Comparison of ENCODE assay signal across 1 cellular context in genomic region chr6:152982768-152983636, GRCh38.
TF ChIP-seq lines count a peak whose summit lies in the region.

TSS of gene FBXO5 (minus strand) at chr6:152983041. CDS start at chr6:152982959, 82 bp downstream.

TF ChIP-seq in H1, 55 proteins besides CTCF, POLR2A, EP300 and RAD21 (continued from another document):
- TF ChIP-seq USF2 (IDR thresholded peaks at IDR 0.05; ENCODE audit: low read length) (no peak), SP4 (IDR thresholded peaks at IDR 0.05; ENCODE audit: low read length) (peak; percentile 73), ATF3 (IDR thresholded peaks at IDR 0.05; ENCODE audit: insufficient read depth, low read depth, low read length) (no peak), SP1 (IDR thresholded peaks at IDR 0.05; ENCODE audit: low read depth, low read length) (peak; percentile 97), HDAC2 (IDR thresholded peaks at IDR 0.05; ENCODE audit: borderline replicate concordance in 1 of 2, low read depth in 2 of 2, low read length in 2 of 2) (peak; percentile 85 to 99; a peak in 3 of 4 replicates), RBBP5 (IDR thresholded peaks at IDR 0.05; ENCODE audit: borderline replicate concordance, low read depth, low read length) (peak; percentile 89; the same call in 1 of the 2 replicates), POLR2AphosphoS5 (IDR thresholded peaks at IDR 0.05; ENCODE audit: low read depth, low read length) (peak; percentile 84), FOSL1 (IDR thresholded peaks at IDR 0.05; ENCODE audit: insufficient read depth, low read depth, low read length) (no peak), CREB1 (IDR thresholded peaks at IDR 0.05) (no peak; the same call in none of the 2 replicates), HDAC6 (IDR thresholded peaks at IDR 0.05; ENCODE audit: low read depth, low read length) (no peak), CHD1 (IDR thresholded peaks at IDR 0.05; ENCODE audit: low read depth, low read length) (0 out of 2 replicates have a peak, but pooled peaks have one; percentile 24), MAFK (IDR thresholded peaks at IDR 0.05; ENCODE audit: low read depth, low read length) (no peak), SIN3A (conservative IDR thresholded peaks at IDR 0.05 in 1 of 2, IDR thresholded peaks at IDR 0.05 in 1 of 2; ENCODE audit: low read depth in 1 of 2, low read length in 2 of 2) (peak; percentile 97 to 99), MAX (IDR thresholded peaks at IDR 0.05) (peak; percentile 87), PHF8 (conservative IDR thresholded peaks at IDR 0.05; ENCODE audit: low read depth, low read length) (peak; percentile 91; the same call in 1 of the 2 replicates), CHD2 (IDR thresholded peaks at IDR 0.05; ENCODE audit: low read length) (peak; percentile 84), NRF1 (IDR thresholded peaks at IDR 0.05; ENCODE audit: low read depth, low read length) (no peak; the same call in 1 of the 2 replicates), TAF7 (optimal IDR thresholded peaks at IDR 0.05; ENCODE audit: borderline replicate concordance, low read depth, low read length) (peak; percentile 84), KDM4A (IDR thresholded peaks at IDR 0.05; ENCODE audit: low read depth, low read length, severe bottlenecking) (peak; percentile 44), BACH1 (IDR thresholded peaks at IDR 0.05; ENCODE audit: low read length) (0 out of 2 replicates have a peak, but pooled peaks have one; percentile 9), POU5F1 (IDR thresholded peaks at IDR 0.05; ENCODE audit: low read depth, low read length) (no peak), CBX5 (IDR thresholded peaks at IDR 0.05; ENCODE audit: low read depth, low read length) (no peak), JUND (IDR thresholded peaks at IDR 0.05; ENCODE audit: low read length) (no peak), CTBP2 (IDR thresholded peaks at IDR 0.05; ENCODE audit: borderline replicate concordance, insufficient read depth, insufficient read length, low read length) (no peak), EGR1 (IDR thresholded peaks at IDR 0.05; ENCODE audit: borderline replicate concordance, low read depth, low read length) (no peak), TBP (IDR thresholded peaks at IDR 0.05; ENCODE audit: low read depth, low read length) (peak; percentile 91), EZH2 (IDR thresholded peaks at IDR 0.05; ENCODE audit: low read depth, low read length, severe bottlenecking) (no peak), GTF2F1 (IDR thresholded peaks at IDR 0.05; ENCODE audit: borderline replicate concordance, low read depth, low read length) (0 out of 2 replicates have a peak, but pooled peaks have one; percentile 46), JUN (IDR thresholded peaks at IDR 0.05; ENCODE audit: low read depth, low read length) (no peak)
- TF ChIP-seq, protein P1, sequence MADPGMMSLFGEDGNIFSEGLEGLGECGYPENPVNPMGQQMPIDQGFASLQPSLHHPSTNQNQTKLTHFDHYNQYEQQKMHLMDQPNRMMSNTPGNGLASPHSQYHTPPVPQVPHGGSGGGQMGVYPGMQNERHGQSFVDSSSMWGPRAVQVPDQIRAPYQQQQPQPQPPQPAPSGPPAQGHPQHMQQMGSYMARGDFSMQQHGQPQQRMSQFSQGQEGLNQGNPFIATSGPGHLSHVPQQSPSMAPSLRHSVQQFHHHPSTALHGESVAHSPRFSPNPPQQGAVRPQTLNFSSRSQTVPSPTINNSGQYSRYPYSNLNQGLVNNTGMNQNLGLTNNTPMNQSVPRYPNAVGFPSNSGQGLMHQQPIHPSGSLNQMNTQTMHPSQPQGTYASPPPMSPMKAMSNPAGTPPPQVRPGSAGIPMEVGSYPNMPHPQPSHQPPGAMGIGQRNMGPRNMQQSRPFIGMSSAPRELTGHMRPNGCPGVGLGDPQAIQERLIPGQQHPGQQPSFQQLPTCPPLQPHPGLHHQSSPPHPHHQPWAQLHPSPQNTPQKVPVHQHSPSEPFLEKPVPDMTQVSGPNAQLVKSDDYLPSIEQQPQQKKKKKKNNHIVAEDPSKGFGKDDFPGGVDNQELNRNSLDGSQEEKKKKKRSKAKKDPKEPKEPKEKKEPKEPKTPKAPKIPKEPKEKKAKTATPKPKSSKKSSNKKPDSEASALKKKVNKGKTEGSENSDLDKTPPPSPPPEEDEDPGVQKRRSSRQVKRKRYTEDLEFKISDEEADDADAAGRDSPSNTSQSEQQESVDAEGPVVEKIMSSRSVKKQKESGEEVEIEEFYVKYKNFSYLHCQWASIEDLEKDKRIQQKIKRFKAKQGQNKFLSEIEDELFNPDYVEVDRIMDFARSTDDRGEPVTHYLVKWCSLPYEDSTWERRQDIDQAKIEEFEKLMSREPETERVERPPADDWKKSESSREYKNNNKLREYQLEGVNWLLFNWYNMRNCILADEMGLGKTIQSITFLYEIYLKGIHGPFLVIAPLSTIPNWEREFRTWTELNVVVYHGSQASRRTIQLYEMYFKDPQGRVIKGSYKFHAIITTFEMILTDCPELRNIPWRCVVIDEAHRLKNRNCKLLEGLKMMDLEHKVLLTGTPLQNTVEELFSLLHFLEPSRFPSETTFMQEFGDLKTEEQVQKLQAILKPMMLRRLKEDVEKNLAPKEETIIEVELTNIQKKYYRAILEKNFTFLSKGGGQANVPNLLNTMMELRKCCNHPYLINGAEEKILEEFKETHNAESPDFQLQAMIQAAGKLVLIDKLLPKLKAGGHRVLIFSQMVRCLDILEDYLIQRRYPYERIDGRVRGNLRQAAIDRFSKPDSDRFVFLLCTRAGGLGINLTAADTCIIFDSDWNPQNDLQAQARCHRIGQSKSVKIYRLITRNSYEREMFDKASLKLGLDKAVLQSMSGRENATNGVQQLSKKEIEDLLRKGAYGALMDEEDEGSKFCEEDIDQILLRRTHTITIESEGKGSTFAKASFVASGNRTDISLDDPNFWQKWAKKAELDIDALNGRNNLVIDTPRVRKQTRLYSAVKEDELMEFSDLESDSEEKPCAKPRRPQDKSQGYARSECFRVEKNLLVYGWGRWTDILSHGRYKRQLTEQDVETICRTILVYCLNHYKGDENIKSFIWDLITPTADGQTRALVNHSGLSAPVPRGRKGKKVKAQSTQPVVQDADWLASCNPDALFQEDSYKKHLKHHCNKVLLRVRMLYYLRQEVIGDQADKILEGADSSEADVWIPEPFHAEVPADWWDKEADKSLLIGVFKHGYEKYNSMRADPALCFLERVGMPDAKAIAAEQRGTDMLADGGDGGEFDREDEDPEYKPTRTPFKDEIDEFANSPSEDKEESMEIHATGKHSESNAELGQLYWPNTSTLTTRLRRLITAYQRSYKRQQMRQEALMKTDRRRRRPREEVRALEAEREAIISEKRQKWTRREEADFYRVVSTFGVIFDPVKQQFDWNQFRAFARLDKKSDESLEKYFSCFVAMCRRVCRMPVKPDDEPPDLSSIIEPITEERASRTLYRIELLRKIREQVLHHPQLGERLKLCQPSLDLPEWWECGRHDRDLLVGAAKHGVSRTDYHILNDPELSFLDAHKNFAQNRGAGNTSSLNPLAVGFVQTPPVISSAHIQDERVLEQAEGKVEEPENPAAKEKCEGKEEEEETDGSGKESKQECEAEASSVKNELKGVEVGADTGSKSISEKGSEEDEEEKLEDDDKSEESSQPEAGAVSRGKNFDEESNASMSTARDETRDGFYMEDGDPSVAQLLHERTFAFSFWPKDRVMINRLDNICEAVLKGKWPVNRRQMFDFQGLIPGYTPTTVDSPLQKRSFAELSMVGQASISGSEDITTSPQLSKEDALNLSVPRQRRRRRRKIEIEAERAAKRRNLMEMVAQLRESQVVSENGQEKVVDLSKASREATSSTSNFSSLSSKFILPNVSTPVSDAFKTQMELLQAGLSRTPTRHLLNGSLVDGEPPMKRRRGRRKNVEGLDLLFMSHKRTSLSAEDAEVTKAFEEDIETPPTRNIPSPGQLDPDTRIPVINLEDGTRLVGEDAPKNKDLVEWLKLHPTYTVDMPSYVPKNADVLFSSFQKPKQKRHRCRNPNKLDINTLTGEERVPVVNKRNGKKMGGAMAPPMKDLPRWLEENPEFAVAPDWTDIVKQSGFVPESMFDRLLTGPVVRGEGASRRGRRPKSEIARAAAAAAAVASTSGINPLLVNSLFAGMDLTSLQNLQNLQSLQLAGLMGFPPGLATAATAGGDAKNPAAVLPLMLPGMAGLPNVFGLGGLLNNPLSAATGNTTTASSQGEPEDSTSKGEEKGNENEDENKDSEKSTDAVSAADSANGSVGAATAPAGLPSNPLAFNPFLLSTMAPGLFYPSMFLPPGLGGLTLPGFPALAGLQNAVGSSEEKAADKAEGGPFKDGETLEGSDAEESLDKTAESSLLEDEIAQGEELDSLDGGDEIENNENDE (IDR thresholded peaks at IDR 0.05; ENCODE audit: insufficient replicate concordance, low read length): no peak
TF ChIP-seq in H1: peak in this region for 19.
